ENCODE assay signal across 1 cellular context in the genomic region with DNA sequence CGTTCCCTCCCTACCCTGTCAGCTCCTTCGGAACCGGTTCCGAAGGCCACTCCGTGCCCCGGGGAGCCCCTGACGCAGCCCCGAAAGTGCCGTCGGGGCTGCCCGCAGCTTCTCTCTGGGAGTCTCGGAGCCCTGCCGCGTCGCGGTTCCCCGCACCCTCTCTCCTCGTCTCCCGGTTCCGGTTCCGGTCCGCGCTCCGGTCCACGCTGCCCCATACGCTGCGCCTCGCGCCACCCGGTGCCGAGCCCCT.
A peak's percentile ranks its signal among the peaks of the same experiment; 100 is the strongest.
TF ChIP-seq lines count a peak whose summit lies in the region.

No MANE protein-coding gene starts in this region.

TF ChIP-seq in HepG2, 621 proteins besides CTCF, POLR2A, EP300 and RAD21 (continues in another document):
- TF ChIP-seq SMAD3 (CRISPR knock-in tag; IDR thresholded peaks at IDR 0.05) (no peak), ZNF652 (CRISPR knock-in tag; IDR thresholded peaks at IDR 0.05; ENCODE audit: borderline replicate concordance, low read depth) (no peak), ETV5 (CRISPR knock-in tag; IDR thresholded peaks at IDR 0.05; ENCODE audit: borderline replicate concordance) (no peak; the same call in 1 of the 2 replicates), ZNF75D (CRISPR knock-in tag; IDR thresholded peaks at IDR 0.05; ENCODE audit: borderline replicate concordance) (peak; percentile 60; the same call in 1 of the 2 replicates), MXI1 (IDR thresholded peaks at IDR 0.05; ENCODE audit: borderline replicate concordance, low read depth, low read length) (no peak; the same call in 2 of the 3 replicates), SKI (IDR thresholded peaks at IDR 0.05; ENCODE audit: partially characterized antibody) (no peak), MAFF (IDR thresholded peaks at IDR 0.05; ENCODE audit: low read depth, low read length) (no peak), SNAI1 (CRISPR knock-in tag; IDR thresholded peaks at IDR 0.05; ENCODE audit: borderline replicate concordance) (no peak), ZFAT (CRISPR knock-in tag; conservative IDR thresholded peaks at IDR 0.05) (0 out of 2 replicates have a peak, but pooled peaks have one; percentile 44), CAMTA2 (CRISPR knock-in tag; IDR thresholded peaks at IDR 0.05; ENCODE audit: borderline replicate concordance) (peak; percentile 55; the same call in 1 of the 2 replicates), THYN1 (CRISPR knock-in tag; IDR thresholded peaks at IDR 0.05; ENCODE audit: borderline replicate concordance, low read depth) (no peak; the same call in 1 of the 2 replicates), GPN1 (CRISPR knock-in tag; IDR thresholded peaks at IDR 0.05; ENCODE audit: borderline replicate concordance) (no peak), NFATC3 (CRISPR knock-in tag; IDR thresholded peaks at IDR 0.05) (no peak), POGZ (CRISPR knock-in tag; IDR thresholded peaks at IDR 0.05) (no peak), FLYWCH1 (CRISPR knock-in tag; IDR thresholded peaks at IDR 0.05) (no peak), ZNF350 (CRISPR knock-in tag; IDR thresholded peaks at IDR 0.05; ENCODE audit: borderline replicate concordance, low read depth) (0 out of 2 replicates have a peak, but pooled peaks have one; percentile 7), KDM5B (CRISPR knock-in tag; IDR thresholded peaks at IDR 0.05; ENCODE audit: borderline replicate concordance) (no peak), REL (CRISPR knock-in tag; conservative IDR thresholded peaks at IDR 0.05) (peak; percentile 87; the same call in 1 of the 2 replicates), U2AF2 (IDR thresholded peaks at IDR 0.05; ENCODE audit: low read depth, low read length) (no peak), SIN3A (IDR thresholded peaks at IDR 0.05; ENCODE audit: borderline replicate concordance, low read depth, low read length) (no peak), ATF7-NPFF (CRISPR knock-in tag; IDR thresholded peaks at IDR 0.05; ENCODE audit: low read depth) (no peak), MED13 (CRISPR knock-in tag; IDR thresholded peaks at IDR 0.05) (no peak), MATR3 (CRISPR knock-in tag; IDR thresholded peaks at IDR 0.05) (no peak), NCOA2 (CRISPR knock-in tag; IDR thresholded peaks at IDR 0.05) (no peak), PRMT3 (CRISPR knock-in tag; IDR thresholded peaks at IDR 0.05; ENCODE audit: borderline replicate concordance, low read depth) (no peak), RBAK (CRISPR knock-in tag; IDR thresholded peaks at IDR 0.05) (no peak)
- TF ChIP-seq, protein P1, sequence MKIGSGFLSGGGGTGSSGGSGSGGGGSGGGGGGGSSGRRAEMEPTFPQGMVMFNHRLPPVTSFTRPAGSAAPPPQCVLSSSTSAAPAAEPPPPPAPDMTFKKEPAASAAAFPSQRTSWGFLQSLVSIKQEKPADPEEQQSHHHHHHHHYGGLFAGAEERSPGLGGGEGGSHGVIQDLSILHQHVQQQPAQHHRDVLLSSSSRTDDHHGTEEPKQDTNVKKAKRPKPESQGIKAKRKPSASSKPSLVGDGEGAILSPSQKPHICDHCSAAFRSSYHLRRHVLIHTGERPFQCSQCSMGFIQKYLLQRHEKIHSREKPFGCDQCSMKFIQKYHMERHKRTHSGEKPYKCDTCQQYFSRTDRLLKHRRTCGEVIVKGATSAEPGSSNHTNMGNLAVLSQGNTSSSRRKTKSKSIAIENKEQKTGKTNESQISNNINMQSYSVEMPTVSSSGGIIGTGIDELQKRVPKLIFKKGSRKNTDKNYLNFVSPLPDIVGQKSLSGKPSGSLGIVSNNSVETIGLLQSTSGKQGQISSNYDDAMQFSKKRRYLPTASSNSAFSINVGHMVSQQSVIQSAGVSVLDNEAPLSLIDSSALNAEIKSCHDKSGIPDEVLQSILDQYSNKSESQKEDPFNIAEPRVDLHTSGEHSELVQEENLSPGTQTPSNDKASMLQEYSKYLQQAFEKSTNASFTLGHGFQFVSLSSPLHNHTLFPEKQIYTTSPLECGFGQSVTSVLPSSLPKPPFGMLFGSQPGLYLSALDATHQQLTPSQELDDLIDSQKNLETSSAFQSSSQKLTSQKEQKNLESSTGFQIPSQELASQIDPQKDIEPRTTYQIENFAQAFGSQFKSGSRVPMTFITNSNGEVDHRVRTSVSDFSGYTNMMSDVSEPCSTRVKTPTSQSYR (CRISPR knock-in tag; IDR thresholded peaks at IDR 0.05; ENCODE audit: borderline replicate concordance): no peak
- TF ChIP-seq, protein P2, sequence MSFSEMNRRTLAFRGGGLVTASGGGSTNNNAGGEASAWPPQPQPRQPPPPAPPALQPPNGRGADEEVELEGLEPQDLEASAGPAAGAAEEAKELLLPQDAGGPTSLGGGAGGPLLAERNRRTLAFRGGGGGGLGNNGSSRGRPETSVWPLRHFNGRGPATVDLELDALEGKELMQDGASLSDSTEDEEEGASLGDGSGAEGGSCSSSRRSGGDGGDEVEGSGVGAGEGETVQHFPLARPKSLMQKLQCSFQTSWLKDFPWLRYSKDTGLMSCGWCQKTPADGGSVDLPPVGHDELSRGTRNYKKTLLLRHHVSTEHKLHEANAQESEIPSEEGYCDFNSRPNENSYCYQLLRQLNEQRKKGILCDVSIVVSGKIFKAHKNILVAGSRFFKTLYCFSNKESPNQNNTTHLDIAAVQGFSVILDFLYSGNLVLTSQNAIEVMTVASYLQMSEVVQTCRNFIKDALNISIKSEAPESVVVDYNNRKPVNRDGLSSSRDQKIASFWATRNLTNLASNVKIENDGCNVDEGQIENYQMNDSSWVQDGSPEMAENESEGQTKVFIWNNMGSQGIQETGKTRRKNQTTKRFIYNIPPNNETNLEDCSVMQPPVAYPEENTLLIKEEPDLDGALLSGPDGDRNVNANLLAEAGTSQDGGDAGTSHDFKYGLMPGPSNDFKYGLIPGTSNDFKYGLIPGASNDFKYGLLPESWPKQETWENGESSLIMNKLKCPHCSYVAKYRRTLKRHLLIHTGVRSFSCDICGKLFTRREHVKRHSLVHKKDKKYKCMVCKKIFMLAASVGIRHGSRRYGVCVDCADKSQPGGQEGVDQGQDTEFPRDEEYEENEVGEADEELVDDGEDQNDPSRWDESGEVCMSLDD (CRISPR knock-in tag; IDR thresholded peaks at IDR 0.05; ENCODE audit: borderline replicate concordance): no peak
- TF ChIP-seq, protein P3, sequence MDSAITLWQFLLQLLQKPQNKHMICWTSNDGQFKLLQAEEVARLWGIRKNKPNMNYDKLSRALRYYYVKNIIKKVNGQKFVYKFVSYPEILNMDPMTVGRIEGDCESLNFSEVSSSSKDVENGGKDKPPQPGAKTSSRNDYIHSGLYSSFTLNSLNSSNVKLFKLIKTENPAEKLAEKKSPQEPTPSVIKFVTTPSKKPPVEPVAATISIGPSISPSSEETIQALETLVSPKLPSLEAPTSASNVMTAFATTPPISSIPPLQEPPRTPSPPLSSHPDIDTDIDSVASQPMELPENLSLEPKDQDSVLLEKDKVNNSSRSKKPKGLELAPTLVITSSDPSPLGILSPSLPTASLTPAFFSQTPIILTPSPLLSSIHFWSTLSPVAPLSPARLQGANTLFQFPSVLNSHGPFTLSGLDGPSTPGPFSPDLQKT (CRISPR knock-in tag; IDR thresholded peaks at IDR 0.05; ENCODE audit: borderline replicate concordance): no peak
- TF ChIP-seq, protein P4, sequence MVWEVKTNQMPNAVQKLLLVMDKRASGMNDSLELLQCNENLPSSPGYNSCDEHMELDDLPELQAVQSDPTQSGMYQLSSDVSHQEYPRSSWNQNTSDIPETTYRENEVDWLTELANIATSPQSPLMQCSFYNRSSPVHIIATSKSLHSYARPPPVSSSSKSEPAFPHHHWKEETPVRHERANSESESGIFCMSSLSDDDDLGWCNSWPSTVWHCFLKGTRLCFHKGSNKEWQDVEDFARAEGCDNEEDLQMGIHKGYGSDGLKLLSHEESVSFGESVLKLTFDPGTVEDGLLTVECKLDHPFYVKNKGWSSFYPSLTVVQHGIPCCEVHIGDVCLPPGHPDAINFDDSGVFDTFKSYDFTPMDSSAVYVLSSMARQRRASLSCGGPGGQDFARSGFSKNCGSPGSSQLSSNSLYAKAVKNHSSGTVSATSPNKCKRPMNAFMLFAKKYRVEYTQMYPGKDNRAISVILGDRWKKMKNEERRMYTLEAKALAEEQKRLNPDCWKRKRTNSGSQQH (CRISPR knock-in tag; IDR thresholded peaks at IDR 0.05; ENCODE audit: low read depth): no peak
- TF ChIP-seq, protein P5, sequence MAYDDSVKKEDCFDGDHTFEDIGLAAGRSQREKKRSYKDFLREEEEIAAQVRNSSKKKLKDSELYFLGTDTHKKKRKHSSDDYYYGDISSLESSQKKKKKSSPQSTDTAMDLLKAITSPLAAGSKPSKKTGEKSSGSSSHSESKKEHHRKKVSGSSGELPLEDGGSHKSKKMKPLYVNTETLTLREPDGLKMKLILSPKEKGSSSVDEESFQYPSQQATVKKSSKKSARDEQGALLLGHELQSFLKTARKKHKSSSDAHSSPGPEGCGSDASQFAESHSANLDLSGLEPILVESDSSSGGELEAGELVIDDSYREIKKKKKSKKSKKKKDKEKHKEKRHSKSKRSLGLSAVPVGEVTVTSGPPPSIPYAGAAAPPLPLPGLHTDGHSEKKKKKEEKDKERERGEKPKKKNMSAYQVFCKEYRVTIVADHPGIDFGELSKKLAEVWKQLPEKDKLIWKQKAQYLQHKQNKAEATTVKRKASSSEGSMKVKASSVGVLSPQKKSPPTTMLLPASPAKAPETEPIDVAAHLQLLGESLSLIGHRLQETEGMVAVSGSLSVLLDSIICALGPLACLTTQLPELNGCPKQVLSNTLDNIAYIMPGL (CRISPR knock-in tag; IDR thresholded peaks at IDR 0.05; ENCODE audit: borderline replicate concordance in 1 of 2, low read depth in 1 of 2): no peak
- TF ChIP-seq, protein P6, sequence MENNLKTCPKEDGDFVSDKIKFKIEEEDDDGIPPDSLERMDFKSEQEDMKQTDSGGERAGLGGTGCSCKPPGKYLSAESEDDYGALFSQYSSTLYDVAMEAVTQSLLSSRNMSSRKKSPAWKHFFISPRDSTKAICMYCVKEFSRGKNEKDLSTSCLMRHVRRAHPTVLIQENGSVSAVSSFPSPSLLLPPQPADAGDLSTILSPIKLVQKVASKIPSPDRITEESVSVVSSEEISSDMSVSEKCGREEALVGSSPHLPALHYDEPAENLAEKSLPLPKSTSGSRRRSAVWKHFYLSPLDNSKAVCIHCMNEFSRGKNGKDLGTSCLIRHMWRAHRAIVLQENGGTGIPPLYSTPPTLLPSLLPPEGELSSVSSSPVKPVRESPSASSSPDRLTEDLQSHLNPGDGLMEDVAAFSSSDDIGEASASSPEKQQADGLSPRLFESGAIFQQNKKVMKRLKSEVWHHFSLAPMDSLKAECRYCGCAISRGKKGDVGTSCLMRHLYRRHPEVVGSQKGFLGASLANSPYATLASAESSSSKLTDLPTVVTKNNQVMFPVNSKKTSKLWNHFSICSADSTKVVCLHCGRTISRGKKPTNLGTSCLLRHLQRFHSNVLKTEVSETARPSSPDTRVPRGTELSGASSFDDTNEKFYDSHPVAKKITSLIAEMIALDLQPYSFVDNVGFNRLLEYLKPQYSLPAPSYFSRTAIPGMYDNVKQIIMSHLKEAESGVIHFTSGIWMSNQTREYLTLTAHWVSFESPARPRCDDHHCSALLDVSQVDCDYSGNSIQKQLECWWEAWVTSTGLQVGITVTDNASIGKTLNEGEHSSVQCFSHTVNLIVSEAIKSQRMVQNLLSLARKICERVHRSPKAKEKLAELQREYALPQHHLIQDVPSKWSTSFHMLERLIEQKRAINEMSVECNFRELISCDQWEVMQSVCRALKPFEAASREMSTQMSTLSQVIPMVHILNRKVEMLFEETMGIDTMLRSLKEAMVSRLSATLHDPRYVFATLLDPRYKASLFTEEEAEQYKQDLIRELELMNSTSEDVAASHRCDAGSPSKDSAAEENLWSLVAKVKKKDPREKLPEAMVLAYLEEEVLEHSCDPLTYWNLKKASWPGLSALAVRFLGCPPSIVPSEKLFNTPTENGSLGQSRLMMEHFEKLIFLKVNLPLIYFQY (CRISPR knock-in tag; IDR thresholded peaks at IDR 0.05; ENCODE audit: borderline replicate concordance): peak; percentile 84; the same call in 1 of the 2 replicates
- TF ChIP-seq, protein P7, sequence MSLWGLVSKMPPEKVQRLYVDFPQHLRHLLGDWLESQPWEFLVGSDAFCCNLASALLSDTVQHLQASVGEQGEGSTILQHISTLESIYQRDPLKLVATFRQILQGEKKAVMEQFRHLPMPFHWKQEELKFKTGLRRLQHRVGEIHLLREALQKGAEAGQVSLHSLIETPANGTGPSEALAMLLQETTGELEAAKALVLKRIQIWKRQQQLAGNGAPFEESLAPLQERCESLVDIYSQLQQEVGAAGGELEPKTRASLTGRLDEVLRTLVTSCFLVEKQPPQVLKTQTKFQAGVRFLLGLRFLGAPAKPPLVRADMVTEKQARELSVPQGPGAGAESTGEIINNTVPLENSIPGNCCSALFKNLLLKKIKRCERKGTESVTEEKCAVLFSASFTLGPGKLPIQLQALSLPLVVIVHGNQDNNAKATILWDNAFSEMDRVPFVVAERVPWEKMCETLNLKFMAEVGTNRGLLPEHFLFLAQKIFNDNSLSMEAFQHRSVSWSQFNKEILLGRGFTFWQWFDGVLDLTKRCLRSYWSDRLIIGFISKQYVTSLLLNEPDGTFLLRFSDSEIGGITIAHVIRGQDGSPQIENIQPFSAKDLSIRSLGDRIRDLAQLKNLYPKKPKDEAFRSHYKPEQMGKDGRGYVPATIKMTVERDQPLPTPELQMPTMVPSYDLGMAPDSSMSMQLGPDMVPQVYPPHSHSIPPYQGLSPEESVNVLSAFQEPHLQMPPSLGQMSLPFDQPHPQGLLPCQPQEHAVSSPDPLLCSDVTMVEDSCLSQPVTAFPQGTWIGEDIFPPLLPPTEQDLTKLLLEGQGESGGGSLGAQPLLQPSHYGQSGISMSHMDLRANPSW (CRISPR knock-in tag; IDR thresholded peaks at IDR 0.05; ENCODE audit: borderline replicate concordance): no peak
- TF ChIP-seq, protein P8, sequence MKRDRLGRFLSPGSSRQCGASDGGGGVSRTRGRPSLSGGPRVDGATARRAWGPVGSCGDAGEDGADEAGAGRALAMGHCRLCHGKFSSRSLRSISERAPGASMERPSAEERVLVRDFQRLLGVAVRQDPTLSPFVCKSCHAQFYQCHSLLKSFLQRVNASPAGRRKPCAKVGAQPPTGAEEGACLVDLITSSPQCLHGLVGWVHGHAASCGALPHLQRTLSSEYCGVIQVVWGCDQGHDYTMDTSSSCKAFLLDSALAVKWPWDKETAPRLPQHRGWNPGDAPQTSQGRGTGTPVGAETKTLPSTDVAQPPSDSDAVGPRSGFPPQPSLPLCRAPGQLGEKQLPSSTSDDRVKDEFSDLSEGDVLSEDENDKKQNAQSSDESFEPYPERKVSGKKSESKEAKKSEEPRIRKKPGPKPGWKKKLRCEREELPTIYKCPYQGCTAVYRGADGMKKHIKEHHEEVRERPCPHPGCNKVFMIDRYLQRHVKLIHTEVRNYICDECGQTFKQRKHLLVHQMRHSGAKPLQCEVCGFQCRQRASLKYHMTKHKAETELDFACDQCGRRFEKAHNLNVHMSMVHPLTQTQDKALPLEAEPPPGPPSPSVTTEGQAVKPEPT (CRISPR knock-in tag; IDR thresholded peaks at IDR 0.05; ENCODE audit: low read depth): no peak
- TF ChIP-seq, protein P9, sequence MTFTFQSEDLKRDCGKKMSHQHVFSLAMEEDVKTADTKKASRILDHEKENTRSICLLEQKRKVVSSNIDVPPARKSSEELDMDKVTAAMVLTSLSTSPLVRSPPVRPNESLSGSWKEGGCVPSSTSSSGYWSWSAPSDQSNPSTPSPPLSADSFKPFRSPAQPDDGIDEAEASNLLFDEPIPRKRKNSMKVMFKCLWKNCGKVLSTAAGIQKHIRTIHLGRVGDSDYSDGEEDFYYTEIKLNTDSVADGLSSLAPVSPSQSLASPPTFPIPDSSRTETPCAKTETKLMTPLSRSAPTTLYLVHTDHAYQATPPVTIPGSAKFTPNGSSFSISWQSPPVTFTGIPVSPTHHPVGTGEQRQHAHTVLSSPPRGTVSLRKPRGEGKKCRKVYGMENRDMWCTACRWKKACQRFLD (CRISPR knock-in tag; IDR thresholded peaks at IDR 0.05; ENCODE audit: borderline replicate concordance): 0 out of 2 replicates have a peak, but pooled peaks have one; percentile 20
